In genomic region chr19:2551172-2551863, GRCh38 we compare ENCODE assay signal across 17 cellular contexts.
A peak's percentile ranks its signal among the peaks of the same experiment; 100 is the strongest.
DNase-seq lines count a peak whose midpoint lies in the region; ATAC-seq and TF ChIP-seq lines count a peak whose summit lies in the region.
"Had no signal": no experiment of that assay in that cellular context is flagged by ENCODE, and none has a peak within 500 bp of the region (broad histone marks: within the 10 kb centered on the region; RNA-seq: fewer than 3 reads in every experiment).

No MANE protein-coding gene starts in this region.

- TF ChIP-seq POLR2A in stomach (IDR thresholded peaks at IDR 0.05), result no peak

- H3K27me3 ChIP-seq in stomach, result no peaks in the 10 kb centered on the region
- H3K27me3 ChIP-seq: body of pancreas had no signal

- CTCF ChIA-PET in activated naive CD4-positive, alpha-beta T cell treated with anti-CD3 and anti-CD28 coated beads, Interleukin-2, amount 10 ng/mL, durations not matched to agents 7 days and 5 days (lab: Charles Lee), result no interaction called here
- CTCF ChIA-PET in WTC11 (lab: Charles Lee) (interaction anchor here (0.5 to 2.3 kb wide), 6 partner anchors 10 to 277 kb away, joined by 3 to 12 read pairs (median 4); no protein-coding TSS in a partner anchor), Calu3 (lab: Charles Lee) (interaction anchor here (0.7 kb wide), 1 partner anchor 38 kb away, joined by 6 read pairs; no protein-coding TSS in a partner anchor)

- H3K4me1 Mint-ChIP-seq in activated naive CD4-positive, alpha-beta T cell treated with anti-CD3 and anti-CD28 coated beads, Interleukin-2, amount 10 ng/mL, durations not matched to agents 7 days and 5 days, result peaks cover 49% of the 10 kb centered on the region
- H3K4me1 Mint-ChIP-seq in WTC11 (peaks cover 8% of the 10 kb centered on the region), glutamatergic neuron (ENCODE audit: low read depth, unreplicated experiment) (peaks cover 9% of the 10 kb centered on the region), Calu3 (ENCODE audit: low read depth, unreplicated experiment) (peaks cover 11% of the 10 kb centered on the region)

- TF ChIP-seq CTCF in WTC11 (IDR thresholded peaks at IDR 0.05), result no peak
- no peak for TF ChIP-seq CTCF in glutamatergic neuron (IDR thresholded peaks at IDR 0.05; ENCODE audit: partially characterized antibody, unreplicated experiment)
- TF ChIP-seq CTCF in stomach (IDR thresholded peaks at IDR 0.05), result no peak
- TF ChIP-seq CTCF in Calu3 (IDR thresholded peaks at IDR 0.05; ENCODE audit: unreplicated experiment), result no peak

- ATAC-seq in WTC11, result no peak
- ATAC-seq: body of pancreas, lower lobe of right lung had no signal

- H3K36me3 ChIP-seq in stomach, result no peaks in the 10 kb centered on the region
- H3K36me3 ChIP-seq: lower lobe of right lung had no signal

- no TSS peak for BruUV-seq in Calu3 (replicated peaks; lab: Mats Ljungman, UMichigan)

- no peak for DNase-seq in activated naive CD4-positive, alpha-beta T cell treated with anti-CD3 and anti-CD28 coated beads, Interleukin-2, amount 10 ng/mL, durations not matched to agents 7 days and 5 days
- DNase-seq in activated naive CD4-positive, alpha-beta T cell treated with anti-CD3 and anti-CD28 coated beads, Interleukin-2, amount 50 U/mL, for 16 hours, result no peak
- DNase-seq in WTC11 (ENCODE audit: low spot score) (no peak), glutamatergic neuron (no peak), stomach (no peak), dermis blood vessel endothelial cell (no peak), NCI-H1694 treated with DMSO at 0.1 percent for 48 hours (lab: John Stamatoyannopoulos, UW) (no peak), Calu3 (no peak)
- DNase-seq: activated naive CD4-positive, alpha-beta T cell treated with anti-CD3 and anti-CD28 coated beads for 36 hours; body of pancreas; CD4-positive, CD25-positive, alpha-beta regulatory T cell; cortex of kidney; Karpas-422; NCI-H1105; stimulated activated CD4-positive, alpha-beta T cell treated with anti-CD3 and anti-CD28 coated beads, Interleukin-4, amount 100 ng/mL, for 24 hours had no signal

- intact Hi-C loops in stomach (cut with DNase I; ENCODE audit: low total_unique reads), result no loop called here
- intact Hi-C loops in Calu3 (cut with micrococcal nuclease; ENCODE audit: unreplicated experiment), result no loop called here

- peak overlapping the region in 4 of 5 donors; percentile 66 to 79 (median 74) for H3K27ac ChIP-seq in stomach

- H3K27me3 Mint-ChIP-seq in activated naive CD4-positive, alpha-beta T cell treated with anti-CD3 and anti-CD28 coated beads, Interleukin-2, amount 10 ng/mL, durations not matched to agents 7 days and 5 days, result no peaks in the 10 kb centered on the region
- H3K27me3 Mint-ChIP-seq in WTC11 (ENCODE audit: low read depth) (no peaks in the 10 kb centered on the region), glutamatergic neuron (ENCODE audit: unreplicated experiment) (peaks cover 12% of the 10 kb centered on the region), Calu3 (ENCODE audit: unreplicated experiment) (no peaks in the 10 kb centered on the region)
- H3K27me3 Mint-ChIP-seq: CD4-positive, CD25-positive, alpha-beta regulatory T cell had no signal

- no peak for TF ChIP-seq EP300 in stomach (IDR thresholded peaks at IDR 0.05)

- peaks cover 14 to 38% (median 23%) of the 10 kb centered on the region in 4 donors for H3K4me1 ChIP-seq in stomach
- H3K4me1 ChIP-seq: body of pancreas had no signal

- H3K9me3 Mint-ChIP-seq in activated naive CD4-positive, alpha-beta T cell treated with anti-CD3 and anti-CD28 coated beads, Interleukin-2, amount 10 ng/mL, durations not matched to agents 7 days and 5 days, result no peaks in the 10 kb centered on the region
- H3K9me3 Mint-ChIP-seq in WTC11, result no peaks in the 10 kb centered on the region
- H3K9me3 Mint-ChIP-seq in glutamatergic neuron (ENCODE audit: unreplicated experiment), result peaks cover 8% of the 10 kb centered on the region
- H3K9me3 Mint-ChIP-seq in Calu3 (ENCODE audit: low read depth, unreplicated experiment), result no peaks in the 10 kb centered on the region
- H3K9me3 Mint-ChIP-seq: activated naive CD4-positive, alpha-beta T cell treated with anti-CD3 and anti-CD28 coated beads for 36 hours; CD4-positive, CD25-positive, alpha-beta regulatory T cell had no signal

- POLR2A ChIA-PET in WTC11 (lab: Charles Lee), result interaction anchor here (1.4 kb wide), 1 partner anchor 28 kb away, joined by 5 read pairs; no protein-coding TSS in a partner anchor

- H3K36me3 Mint-ChIP-seq in activated naive CD4-positive, alpha-beta T cell treated with anti-CD3 and anti-CD28 coated beads, Interleukin-2, amount 10 ng/mL, durations not matched to agents 7 days and 5 days, result no peaks in the 10 kb centered on the region
- H3K36me3 Mint-ChIP-seq in WTC11, result no peaks in the 10 kb centered on the region
- no peaks in the 10 kb centered on the region for H3K36me3 Mint-ChIP-seq in glutamatergic neuron (ENCODE audit: unreplicated experiment)
- H3K36me3 Mint-ChIP-seq in Calu3 (ENCODE audit: insufficient read depth, unreplicated experiment), result peaks cover 10% of the 10 kb centered on the region
- H3K36me3 Mint-ChIP-seq: CD4-positive, CD25-positive, alpha-beta regulatory T cell had no signal

- H3K4me3 Mint-ChIP-seq in activated naive CD4-positive, alpha-beta T cell treated with anti-CD3 and anti-CD28 coated beads, Interleukin-2, amount 10 ng/mL, durations not matched to agents 7 days and 5 days, result no peak overlapping the region
- H3K4me3 Mint-ChIP-seq in WTC11 (no peak overlapping the region), glutamatergic neuron (ENCODE audit: unreplicated experiment) (no peak overlapping the region), Calu3 (ENCODE audit: low read depth, unreplicated experiment) (no peak overlapping the region)
- H3K4me3 Mint-ChIP-seq: activated naive CD4-positive, alpha-beta T cell treated with anti-CD3 and anti-CD28 coated beads for 36 hours had no signal

- 82 to 91% (median 89%) methylated on average over 20 of the region's 20 CpGs for WGBS in stomach, 5 donors

- H3K4me3 ChIP-seq in stomach, result no peak overlapping the region
- H3K4me3 ChIP-seq: body of pancreas, lower lobe of right lung, smooth muscle cell had no signal

- H3K9me3 ChIP-seq in stomach, result no peaks in the 10 kb centered on the region
- H3K9me3 ChIP-seq: body of pancreas, lower lobe of right lung had no signal

- peak overlapping the region; percentile 15 for H3K27ac Mint-ChIP-seq in activated naive CD4-positive, alpha-beta T cell treated with anti-CD3 and anti-CD28 coated beads, Interleukin-2, amount 10 ng/mL, durations not matched to agents 7 days and 5 days
- no peak overlapping the region for H3K27ac Mint-ChIP-seq in WTC11
- peak overlapping the region; percentile 78 for H3K27ac Mint-ChIP-seq in glutamatergic neuron (ENCODE audit: unreplicated experiment)
- H3K27ac Mint-ChIP-seq in Calu3 (ENCODE audit: unreplicated experiment), result no peak overlapping the region
- H3K27ac Mint-ChIP-seq: activated naive CD4-positive, alpha-beta T cell treated with anti-CD3 and anti-CD28 coated beads for 36 hours had no signal

TF ChIP-seq in WTC11, 78 proteins besides CTCF, POLR2A, EP300 and RAD21:
- no peak for TF ChIP-seq NR1H2 (CRISPR knock-in tag; IDR thresholded peaks at IDR 0.05)
- no peak for TF ChIP-seq ZNF512 (CRISPR knock-in tag; IDR thresholded peaks at IDR 0.05; ENCODE audit: borderline replicate concordance)
- no peak for TF ChIP-seq FOXP4 (CRISPR knock-in tag; IDR thresholded peaks at IDR 0.05)
- TF ChIP-seq ATF2 (CRISPR knock-in tag; IDR thresholded peaks at IDR 0.05; ENCODE audit: borderline replicate concordance, low read depth), result no peak
- TF ChIP-seq GRHL2 (CRISPR knock-in tag; IDR thresholded peaks at IDR 0.05; ENCODE audit: insufficient replicate concordance, severe bottlenecking), result no peak
- peak; percentile 96; the same call in 1 of the 2 replicates for TF ChIP-seq HMGA2 (CRISPR knock-in tag; IDR thresholded peaks at IDR 0.05)
- no peak for TF ChIP-seq ZNF423 (CRISPR knock-in tag; IDR thresholded peaks at IDR 0.05)
TF ChIP-seq in WTC11: peak in this region for 1.

Comparison
In these comparisons a context has a peak if more than half of its experiments do, and no peak if none do; other contexts are left out.
1. H3K27ac Mint-ChIP-seq: peak in activated naive CD4-positive, alpha-beta T cell treated with anti-CD3 and anti-CD28 coated beads, Interleukin-2, amount 10 ng/mL, durations not matched to agents 7 days and 5 days (single experiment) and glutamatergic neuron (single experiment); none in WTC11 (single experiment) and Calu3 (single experiment).